Comparison of ENCODE assay signal across 24 cellular contexts in genomic region chr16:49712567-49712966, GRCh38.
"Had no signal": no experiment of that assay in that cellular context is flagged by ENCODE, and none has a peak within 500 bp of the region (broad histone marks: within the 10 kb centered on the region; RNA-seq: fewer than 3 reads in every experiment).

No MANE protein-coding gene starts in this region.

- H3K4me1 ChIP-seq: foreskin keratinocyte, gastrocnemius medialis had no signal

- H3K4me3 ChIP-seq: gastrocnemius medialis, heart right ventricle had no signal

- DNase-seq: activated CD4-positive, alpha-beta T cell treated with anti-CD3 and anti-CD28 coated beads for 1 hour; activated CD4-positive, alpha-beta T cell treated with anti-CD3 and anti-CD28 coated beads for 4 hours; activated CD4-positive, alpha-beta T cell treated with anti-CD3 and anti-CD28 coated beads, Interleukin-2, amount 10 ng/mL, durations not matched to agents 7 days and 5 days; activated CD4-positive, alpha-beta T cell treated with anti-CD3 and anti-CD28 coated beads, Interleukin-2, amount 50 U/mL, for 4 hours; activated CD8-positive, alpha-beta memory T cell treated with anti-CD3 and anti-CD28 coated beads for 24 hours; activated CD8-positive, alpha-beta T cell treated with anti-CD3 and anti-CD28 coated beads for 36 hours; activated effector memory CD4-positive, alpha-beta T cell treated with Interleukin-2 at 50 U/mL for 16 hours; activated gamma-delta T cell treated with Interleukin-2 at 50 U/mL for 16 hours; activated naive CD4-positive, alpha-beta T cell treated with anti-CD3 and anti-CD28 coated beads, Interleukin-2, amount 50 U/mL, for 16 hours; activated naive CD4-positive, alpha-beta T cell treated with Interleukin-2 at 50 U/mL for 16 hours; activated T-cell treated with anti-CD3 and anti-CD28 coated beads, Interleukin-2, amount 50 U/mL, for 4 hours; amniotic stem cell; anterior cingulate cortex; caudate nucleus; cortex of kidney; effector CD8-positive, alpha-beta T cell; foreskin keratinocyte; gastrocnemius medialis; heart right ventricle; T-helper 2 cell had no signal

- FAIRE-seq: astrocyte, colon had no signal

- H3K27ac ChIP-seq: foreskin keratinocyte, gastrocnemius medialis, heart right ventricle had no signal

- H3K27me3 ChIP-seq: foreskin keratinocyte, gastrocnemius medialis, heart right ventricle had no signal

- H3K36me3 ChIP-seq: gastrocnemius medialis, heart right ventricle had no signal

- H3K9me3 ChIP-seq: gastrocnemius medialis, heart right ventricle had no signal

- ATAC-seq: activated CD8-positive, alpha-beta T cell treated with anti-CD3 and anti-CD28 coated beads for 36 hours; activated T-cell treated with anti-CD3 and anti-CD28 coated beads, Interleukin-2, amount 50 U/mL, for 4 hours; activated T-helper 17 cell treated with anti-CD3 and anti-CD28 coated beads, Interleukin-2, amount 50 U/mL, for 72 hours; esophagus mucosa; foreskin keratinocyte; gastrocnemius medialis; heart right ventricle had no signal
